27 cellular contexts compared by ENCODE assay signal in the genomic region with DNA sequence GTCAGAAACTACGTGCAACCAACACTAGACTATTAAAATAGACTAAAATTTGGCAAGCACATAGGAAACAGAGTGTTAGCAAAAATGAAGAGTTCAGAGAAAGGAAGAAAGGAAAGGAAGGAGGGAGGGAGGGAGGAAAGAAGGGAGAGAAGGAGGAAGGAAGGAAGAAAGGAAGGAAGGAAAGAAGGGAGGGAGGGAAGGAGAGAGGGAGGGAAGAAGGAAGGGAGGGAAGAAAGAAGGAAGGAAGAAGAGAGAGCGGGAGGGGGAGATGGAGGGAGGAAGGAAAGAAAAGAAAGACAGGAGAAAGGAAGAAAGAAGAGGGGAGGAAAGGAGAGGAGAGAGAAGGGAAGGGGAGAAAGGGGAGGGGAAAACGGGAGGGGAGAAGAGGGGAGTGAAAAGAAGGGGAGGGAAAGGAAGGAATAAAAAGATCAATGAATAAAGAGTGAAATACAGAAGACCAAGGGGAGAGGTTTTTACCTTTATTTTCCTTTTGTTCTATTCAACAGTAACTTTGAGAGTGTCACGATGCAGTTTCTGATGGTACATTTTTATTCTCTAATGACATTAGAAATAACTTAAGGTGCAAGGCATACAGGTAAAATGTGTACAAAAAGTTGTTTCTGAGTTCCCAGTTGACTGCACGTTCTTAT.
A peak's percentile ranks its signal among the peaks of the same experiment; 100 is the strongest.
DNase-seq lines count a peak whose midpoint lies in the region; ATAC-seq, FAIRE-seq and TF ChIP-seq lines count a peak whose summit lies in the region.
"Had no signal": no experiment of that assay in that cellular context is flagged by ENCODE, and none has a peak within 500 bp of the region (broad histone marks: within the 10 kb centered on the region; RNA-seq: fewer than 3 reads in every experiment).

No MANE protein-coding gene starts in this region.

- peaks cover 4% of the 10 kb centered on the region; the same call in 1 of the 2 replicates for H3K9me1 ChIP-seq in IMR-90 (ENCODE audit: insufficient read depth, low read length)
- no peaks in the 10 kb centered on the region for H3K9me1 ChIP-seq in K562 (ENCODE audit: control insufficient read depth, insufficient read depth, low read length)

- H3K36me3 ChIP-seq in HEK293 (ENCODE audit: control insufficient read depth in 2 of 2, insufficient read depth in 1 of 2, low read length in 2 of 2): no peaks in the 10 kb centered on the region
- no peaks in the 10 kb centered on the region for H3K36me3 ChIP-seq in IMR-90 (ENCODE audit: control insufficient read depth, insufficient read depth, low read length)
- H3K36me3 ChIP-seq in K562 (ENCODE audit: control insufficient read depth, insufficient read depth, low read length): no peaks in the 10 kb centered on the region
- H3K36me3 ChIP-seq in colonic mucosa: no peaks in the 10 kb centered on the region
- H3K36me3 ChIP-seq: BE2C, BLaER1 had no signal

- ATAC-seq in IMR-90 (ENCODE audit: low read depth) (no peak), K562 (no peak), SK-N-SH treated with all-trans-retinoic acid at 6 μM for 48 hours (no peak)

- no peak overlapping the region for H3K4me3 ChIP-seq in HEK293 (ENCODE audit: low read depth, low read length)
- no peak overlapping the region for H3K4me3 ChIP-seq in IMR-90 (ENCODE audit: insufficient read depth, low read depth, low read length)
- no peak overlapping the region for H3K4me3 ChIP-seq in K562
- H3K4me3 ChIP-seq in colonic mucosa: no peak overlapping the region
- H3K4me3 ChIP-seq: BLaER1 had no signal

- no peak overlapping the region; the same call in 1 of the 2 replicates for H3K14ac ChIP-seq in IMR-90 (replicated peaks; ENCODE audit: low read depth, low read length)

- TF ChIP-seq RAD21 in IMR-90 (IDR thresholded peaks at IDR 0.05; ENCODE audit: low read length): no peak
- TF ChIP-seq RAD21 in K562 (CRISPR knock-in tag; conservative IDR thresholded peaks at IDR 0.05 in 1 of 2, IDR thresholded peaks at IDR 0.05 in 1 of 2): no peak

- 43 to 83% methylated on average over 1 to 2 of the region's 5 CpGs for WGBS in IMR-90 (ENCODE audit: extremely low coverage in 2 of 2, insufficient read length in 1 of 2), 2 experiments
- 6% methylated on average over 4 of the region's 5 CpGs for WGBS in K562 (ENCODE audit: insufficient coverage, low coverage, missing lambda C conversion rate)

- H3K27ac Mint-ChIP-seq in nephron: peak overlapping the region in 2 of 3 experiments; percentile 56 to 81
- H3K27ac Mint-ChIP-seq: CD14-positive monocyte; CD4-positive, alpha-beta memory T cell; CD4-positive, CD25-positive, alpha-beta regulatory T cell; CD8-positive, alpha-beta memory T cell had no signal

- H3K4ac ChIP-seq in IMR-90 (ENCODE audit: low read depth, low read length): peak overlapping the region; percentile 74

- no peak overlapping the region for H3K27ac ChIP-seq in HEK293 (ENCODE audit: extremely low read depth, low read depth, low read length)
- H3K27ac ChIP-seq in IMR-90 (ENCODE audit: insufficient read depth, low read length): peak overlapping the region; percentile 48; the same call in 1 of the 2 replicates
- H3K27ac ChIP-seq in K562 (ENCODE audit: extremely low read depth, low read depth, low read length): no peak overlapping the region
- H3K27ac ChIP-seq in colonic mucosa: no peak overlapping the region
- H3K27ac ChIP-seq: BLaER1 had no signal

- H2AK5ac ChIP-seq in IMR-90 (ENCODE audit: low read depth, low read length): peak overlapping the region; percentile 76; the same call in 1 of the 2 replicates

- DNase-seq in IMR-90: no peak
- no peak for DNase-seq in K562 (ENCODE audit: extremely low read depth in 1 of 4, low spot score in 3 of 4)
- DNase-seq in DMS79 treated with DMSO at 0.1 percent for 48 hours (lab: John Stamatoyannopoulos, UW): no peak
- DNase-seq in NCI-H774 (lab: John Stamatoyannopoulos, UW): no peak
- DNase-seq in colonic mucosa: no peak
- DNase-seq: 8988T; ACHN; BE2C; C1 segment of cervical spinal cord; CD4-positive, alpha-beta memory T cell; CD4-positive, CD25-positive, alpha-beta regulatory T cell; CD8-positive, alpha-beta memory T cell; COR-L47; DMS 273 treated with DMSO at 0.1 percent for 48 hours; DMS153; DMS53; DMS79; GF-D8 had no signal

- H3K4me1 Mint-ChIP-seq in nephron: peaks cover 15% of the 10 kb centered on the region
- H3K4me1 Mint-ChIP-seq: CD14-positive monocyte; CD4-positive, alpha-beta memory T cell; CD4-positive, CD25-positive, alpha-beta regulatory T cell; CD8-positive, alpha-beta memory T cell had no signal

- peak overlapping the region; percentile 45 for H4K5ac ChIP-seq in IMR-90 (ENCODE audit: low read depth, low read length)

- peak overlapping the region; percentile 38; the same call in 1 of the 3 replicates for H2BK15ac ChIP-seq in IMR-90 (ENCODE audit: low read depth, low read length)

- no peak overlapping the region for H3K23ac ChIP-seq in IMR-90 (ENCODE audit: low read depth, low read length)

- H3K56ac ChIP-seq in IMR-90 (ENCODE audit: extremely low read depth, insufficient read depth, low read length): no peak overlapping the region

- no peak overlapping the region for H2AK9ac ChIP-seq in IMR-90 (replicated peaks; ENCODE audit: low read depth, low read length, poor library complexity)

- dilution Hi-C loops in IMR-90 (cut with HindIII; ENCODE audit: low sequenced_read_pairs, unreplicated experiment): no loop called here

- H4K20me1 ChIP-seq in IMR-90 (ENCODE audit: insufficient read depth, low read length) (no peaks in the 10 kb centered on the region), K562 (replicated peaks; ENCODE audit: control insufficient read depth, insufficient read depth, low read length) (no peaks in the 10 kb centered on the region)
- H4K20me1 ChIP-seq: BLaER1 had no signal

- H3K79me2 ChIP-seq in K562 (ENCODE audit: control insufficient read depth, insufficient read depth, low read length): no peaks in the 10 kb centered on the region

- TF ChIP-seq EP300 in K562 (IDR thresholded peaks at IDR 0.05; ENCODE audit: low read length): no peak

- H3K18ac ChIP-seq in IMR-90 (ENCODE audit: low read depth, low read length): peak overlapping the region; percentile 34

- no peak overlapping the region for H3K4me3 Mint-ChIP-seq in nephron
- H3K4me3 Mint-ChIP-seq: CD14-positive monocyte; CD4-positive, alpha-beta memory T cell; CD4-positive, CD25-positive, alpha-beta regulatory T cell; CD8-positive, alpha-beta memory T cell had no signal

- H4K91ac ChIP-seq in IMR-90 (ENCODE audit: insufficient read depth, low read depth, low read length): peak overlapping the region; percentile 58; the same call in 1 of the 2 replicates

- no TSS peak for BruUV-seq in IMR-90 (replicated peaks; lab: Mats Ljungman, UMichigan)
- no TSS peak for BruUV-seq in K562 (replicated peaks; lab: Mats Ljungman, UMichigan)

- H2AFZ ChIP-seq in IMR-90 (replicated peaks; ENCODE audit: low read length, poor library complexity): no peak overlapping the region
- H2AFZ ChIP-seq in K562 (ENCODE audit: low read depth, low read length): no peak overlapping the region

- POLR2A ChIA-PET in HEK293 (lab: Yijun Ruan, JAX): no interaction called here
- POLR2A ChIA-PET in IMR-90 (lab: Charles Lee; ENCODE audit: unreplicated experiment): no interaction called here
- POLR2A ChIA-PET in K562 (lab: Yijun Ruan, JAX): no interaction called here

- H4K8ac ChIP-seq in IMR-90 (ENCODE audit: low read depth in 2 of 2, low read length in 2 of 2): no peak overlapping the region

- H2BK20ac ChIP-seq in IMR-90 (ENCODE audit: low read depth, low read length): peak overlapping the region; percentile 71

- H3K27me3 ChIP-seq in IMR-90 (ENCODE audit: control insufficient read depth, insufficient read depth, low read length) (no peaks in the 10 kb centered on the region), K562 (ENCODE audit: control insufficient read depth in 2 of 2, insufficient read depth in 2 of 2, low read length in 2 of 2) (no peaks in the 10 kb centered on the region; a peak in 1 of 5 replicates), colonic mucosa (no peaks in the 10 kb centered on the region)
- H3K27me3 ChIP-seq: BE2C, BLaER1 had no signal

- CTCF ChIA-PET in HEK293 (lab: Yijun Ruan, JAX): no interaction called here
- CTCF ChIA-PET in IMR-90 (lab: Yijun Ruan, JAX): no interaction called here
- CTCF ChIA-PET in K562 (lab: Yijun Ruan, JAX; ENCODE audit: low intra/inter-chr PET ratio): no interaction called here

- TF ChIP-seq POLR2A in IMR-90 (IDR thresholded peaks at IDR 0.05; ENCODE audit: low read depth, low read length): no peak
- no peak for TF ChIP-seq POLR2A in K562 (conservative IDR thresholded peaks at IDR 0.05)

- H3K4me2 ChIP-seq in IMR-90 (ENCODE audit: low read depth, low read length): no peak overlapping the region
- no peak overlapping the region for H3K4me2 ChIP-seq in K562 (ENCODE audit: insufficient read depth, low read length)
- H3K4me2 ChIP-seq: BLaER1 had no signal

- H2BK120ac ChIP-seq in IMR-90 (ENCODE audit: low read depth, low read length): peak overlapping the region; percentile 87

- H3K9me3 ChIP-seq in HEK293 (ENCODE audit: control insufficient read depth, insufficient read depth, low read depth, low read length) (no peaks in the 10 kb centered on the region), IMR-90 (ENCODE audit: control insufficient read depth, insufficient read depth, low read length) (no peaks in the 10 kb centered on the region), K562 (replicated peaks; ENCODE audit: control insufficient read depth, insufficient read depth, low read depth, low read length) (no peaks in the 10 kb centered on the region), colonic mucosa (no peaks in the 10 kb centered on the region)
- H3K9me3 ChIP-seq: BE2C, BLaER1 had no signal

- no peaks in the 10 kb centered on the region for H3K4me1 ChIP-seq in HEK293 (ENCODE audit: control insufficient read depth, insufficient read depth, low read length)
- peaks cover 5% of the 10 kb centered on the region for H3K4me1 ChIP-seq in IMR-90 (ENCODE audit: control insufficient read depth, insufficient read depth, low read length)
- H3K4me1 ChIP-seq in K562 (replicated peaks in 1 of 2; ENCODE audit: control insufficient read depth in 2 of 2, insufficient read depth in 2 of 2, low read length in 2 of 2): no peaks in the 10 kb centered on the region
- H3K4me1 ChIP-seq in colonic mucosa: no peaks in the 10 kb centered on the region
- H3K4me1 ChIP-seq: BE2C, BLaER1 had no signal

- FAIRE-seq in K562 (lab: Jason Lieb, UNC): no peak
- FAIRE-seq: A204.1, G401.6, GM12891, GM19239 had no signal

- no peak for TF ChIP-seq CTCF in HEK293 (tag by site-specific recombination; IDR thresholded peaks at IDR 0.05)
- no peak for TF ChIP-seq CTCF in IMR-90 (conservative IDR thresholded peaks at IDR 0.05; ENCODE audit: low read depth, low read length)
- no peak for TF ChIP-seq CTCF in K562 (IDR thresholded peaks at IDR 0.05 in 2 of 3, conservative IDR thresholded peaks at IDR 0.05 in 1 of 3; ENCODE audit: insufficient read depth in 2 of 3, low read depth in 1 of 3, low read length in 3 of 3)
- TF ChIP-seq CTCF in nephron (IDR thresholded peaks at IDR 0.05; ENCODE audit: unreplicated experiment in 3 of 3): no peak
- TF ChIP-seq CTCF in colonic mucosa (IDR thresholded peaks at IDR 0.05): no peak

- H3K27me3 Mint-ChIP-seq in nephron (ENCODE audit: low read depth): no peaks in the 10 kb centered on the region
- H3K27me3 Mint-ChIP-seq: CD4-positive, alpha-beta memory T cell; CD4-positive, CD25-positive, alpha-beta regulatory T cell had no signal

- no peaks in the 10 kb centered on the region for H3K9me3 Mint-ChIP-seq in nephron

- H2BK5ac ChIP-seq in IMR-90 (ENCODE audit: low read depth, low read length, poor library complexity, severe bottlenecking): peak overlapping the region; percentile 64

- in situ Hi-C loops in IMR-90 (cut with MboI; ENCODE audit: low sequenced_read_pairs): no loop called here
- in situ Hi-C loops in K562 (cut with MboI): no loop called here

- H3K36me3 Mint-ChIP-seq in nephron (ENCODE audit: low read depth): no peaks in the 10 kb centered on the region
- H3K36me3 Mint-ChIP-seq: CD14-positive monocyte; CD4-positive, alpha-beta memory T cell; CD4-positive, CD25-positive, alpha-beta regulatory T cell; CD8-positive, alpha-beta memory T cell had no signal

- H3K79me1 ChIP-seq in IMR-90 (ENCODE audit: low read depth in 1 of 2, low read length in 2 of 2): no peaks in the 10 kb centered on the region

- H3K9ac ChIP-seq in IMR-90 (ENCODE audit: low read depth, low read length) (no peak overlapping the region), K562 (ENCODE audit: insufficient read depth in 1 of 2, low read depth in 2 of 2, low read length in 2 of 2) (no peak overlapping the region), colonic mucosa (ENCODE audit: low read depth in 2 of 2, low read length in 2 of 2) (no peak overlapping the region)
- H3K9ac ChIP-seq: BLaER1 had no signal

- intact Hi-C loops in IMR-90 (cut with micrococcal nuclease) (no loop called here), K562 (cut with micrococcal nuclease) (loop anchor here (10.0 kb wide), 1 partner anchor 334 kb away; no protein-coding TSS in a partner anchor), colonic mucosa (cut with DNase I) (no loop called here)
